In the genomic region with DNA sequence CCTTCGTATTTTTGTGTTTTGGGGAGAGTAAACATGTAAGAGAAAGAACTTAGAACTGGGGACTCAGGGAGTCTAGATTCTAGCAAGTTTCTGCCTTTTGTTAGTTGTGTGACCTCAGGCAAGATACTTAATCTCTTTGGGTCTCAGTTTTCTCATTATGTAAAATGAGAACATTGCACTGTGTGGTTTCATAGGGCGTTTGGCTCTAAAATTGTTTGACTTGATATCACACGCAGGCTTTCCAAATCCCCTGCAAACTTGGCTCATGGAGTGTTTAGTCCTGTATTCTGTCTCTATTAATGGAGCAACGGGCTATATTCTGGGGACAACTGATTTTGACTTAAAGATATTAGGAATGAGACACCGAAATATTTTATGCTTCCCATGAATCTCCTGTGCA, we compare ENCODE assay signal across 25 cellular contexts. TPM values are rescaled to one million over a fixed set of nuclear protein-coding genes. Genes with fewer than 3 reads are reported as not detected.
DNase-seq lines count a peak whose midpoint lies in the region; ATAC-seq, FAIRE-seq and TF ChIP-seq lines count a peak whose summit lies in the region.
"Had no signal": no experiment of that assay in that cellular context is flagged by ENCODE, and none has a peak within 500 bp of the region (broad histone marks: within the 10 kb centered on the region; RNA-seq: fewer than 3 reads in every experiment).

No MANE protein-coding gene starts in this region.

- no TSS peak for BruUV-seq in HepG2 (replicated peaks; lab: Mats Ljungman, UMichigan)

- no peak overlapping the region for H2AFZ ChIP-seq in HepG2 (ENCODE audit: low read length)

- H3K4me1 Mint-ChIP-seq in nephron progenitor cell, result no peaks in the 10 kb centered on the region
- H3K4me1 Mint-ChIP-seq in activated CD4-positive, alpha-beta T cell treated with anti-CD3 and anti-CD28 coated beads, Interleukin-2, amount 10 ng/mL, durations not matched to agents 24 days and 14 days, result no peaks in the 10 kb centered on the region
- H3K4me1 Mint-ChIP-seq: activated CD4-positive, alpha-beta T cell treated with anti-CD3 and anti-CD28 coated beads, Interleukin-2, amount 10 ng/mL, durations not matched to agents 7 days and 5 days; CD4-positive, CD25-positive, alpha-beta regulatory T cell; stimulated activated memory B cell treated with anti-CD40 and anti-IgM and Interleukin-4, amounts not matched to agents 10 μg/mL and 1 μg/mL and 100 μg/mL, for 72 hours had no signal

- 23% methylated on average over 5 of the region's 5 CpGs for WGBS in right lobe of liver (ENCODE audit: insufficient coverage, low coverage, low lambda C conversion rate, missing lambda C conversion rate)
- 0% methylated on average over 5 of the region's 5 CpGs for WGBS in HepG2 (ENCODE audit: low lambda C conversion rate)

- H3K79me2 ChIP-seq in HepG2 (ENCODE audit: insufficient read depth, low read length), result no peaks in the 10 kb centered on the region

- in situ Hi-C loops in HepG2 (cut with HindIII; ENCODE audit: extremely low pct_ligation_motif_present, low pct_unique_long_range_greater_than_20kb), result no loop called here

- no peaks in the 10 kb centered on the region for H3K36me3 Mint-ChIP-seq in nephron progenitor cell (ENCODE audit: low read depth)
- no peaks in the 10 kb centered on the region for H3K36me3 Mint-ChIP-seq in activated CD4-positive, alpha-beta T cell treated with anti-CD3 and anti-CD28 coated beads, Interleukin-2, amount 10 ng/mL, durations not matched to agents 24 days and 14 days (ENCODE audit: low read depth)
- H3K36me3 Mint-ChIP-seq: CD4-positive, CD25-positive, alpha-beta regulatory T cell had no signal

- peak; percentile 82 to 89 (median 88) for ATAC-seq in right lobe of liver
- no peak for ATAC-seq in HepG2
- ATAC-seq: gastrocnemius medialis; Panc1; stimulated activated memory B cell treated with anti-CD40 and anti-IgM and Interleukin-4, amounts not matched to agents 10 μg/mL and 1 μg/mL and 100 μg/mL, for 72 hours had no signal

- H3K27ac ChIP-seq in right lobe of liver, result no peak overlapping the region
- H3K27ac ChIP-seq in HepG2 (ENCODE audit: extremely low read length, insufficient read depth, low read length), result no peak overlapping the region
- H3K27ac ChIP-seq: adrenal gland, dorsolateral prefrontal cortex, gastrocnemius medialis had no signal

- H3K36me3 ChIP-seq in right lobe of liver (no peaks in the 10 kb centered on the region), HepG2 (replicated peaks in 1 of 2; ENCODE audit: control insufficient read depth in 1 of 2, insufficient read depth in 2 of 2, low read length in 2 of 2) (no peaks in the 10 kb centered on the region)
- H3K36me3 ChIP-seq: adrenal gland, gastrocnemius medialis had no signal

- no peak overlapping the region for H3K4me3 Mint-ChIP-seq in nephron progenitor cell
- H3K4me3 Mint-ChIP-seq in activated CD4-positive, alpha-beta T cell treated with anti-CD3 and anti-CD28 coated beads, Interleukin-2, amount 10 ng/mL, durations not matched to agents 24 days and 14 days, result no peak overlapping the region
- H3K4me3 Mint-ChIP-seq: activated CD4-positive, alpha-beta T cell treated with anti-CD3 and anti-CD28 coated beads, Interleukin-2, amount 10 ng/mL, durations not matched to agents 7 days and 5 days; CD4-positive, CD25-positive, alpha-beta regulatory T cell; nephron; stimulated activated memory B cell treated with anti-CD40 and anti-IgM and Interleukin-4, amounts not matched to agents 10 μg/mL and 1 μg/mL and 100 μg/mL, for 72 hours had no signal

- CTCF ChIA-PET in HepG2 (lab: Yijun Ruan, JAX; ENCODE audit: low intra/inter-chr PET ratio, low total read pairs), result no interaction called here

- H3K27me3 ChIP-seq in right lobe of liver (no peaks in the 10 kb centered on the region), HepG2 (ENCODE audit: control insufficient read depth in 1 of 2, insufficient read depth in 2 of 2, low read length in 2 of 2) (no peaks in the 10 kb centered on the region; a peak in 1 of 5 replicates)
- H3K27me3 ChIP-seq: adrenal gland, dorsolateral prefrontal cortex, gastrocnemius medialis had no signal

- peaks cover 4% of the 10 kb centered on the region for H3K9me3 Mint-ChIP-seq in nephron progenitor cell
- H3K9me3 Mint-ChIP-seq in activated CD4-positive, alpha-beta T cell treated with anti-CD3 and anti-CD28 coated beads, Interleukin-2, amount 10 ng/mL, durations not matched to agents 24 days and 14 days, result no peaks in the 10 kb centered on the region

- H3K4me3 ChIP-seq in right lobe of liver (no peak overlapping the region), HepG2 (replicated peaks in 1 of 3; ENCODE audit: insufficient read depth in 1 of 3, low read depth in 2 of 3, low read length in 3 of 3) (no peak overlapping the region)
- H3K4me3 ChIP-seq: adrenal gland, dorsolateral prefrontal cortex, gastrocnemius medialis had no signal

- H3K4me1 ChIP-seq in right lobe of liver, result no peaks in the 10 kb centered on the region
- H3K4me1 ChIP-seq in HepG2 (ENCODE audit: insufficient read depth, low read length), result no peaks in the 10 kb centered on the region
- H3K4me1 ChIP-seq: adrenal gland, gastrocnemius medialis had no signal

- no peak for TF ChIP-seq RAD21 in HepG2 (CRISPR knock-in tag; IDR thresholded peaks at IDR 0.05)

- peak in 1 of 3 donors; percentile 60 for DNase-seq in right lobe of liver
- no peak for DNase-seq in HepG2 (ENCODE audit: low spot score)
- peak; percentile 84 for DNase-seq in NCI-H69 (lab: John Stamatoyannopoulos, UW)
- peak; percentile 50 for DNase-seq in fibroblast of gingiva (ENCODE audit: low read depth)
- DNase-seq in nephron progenitor cell, result no peak
- no peak for DNase-seq in NCI-H1417 treated with DMSO at 0.1 percent for 48 hours (lab: John Stamatoyannopoulos, UW)
- DNase-seq in activated CD4-positive, alpha-beta T cell treated with anti-CD3 and anti-CD28 coated beads, Interleukin-2, amount 10 ng/mL, durations not matched to agents 24 days and 14 days, result no peak
- no peak for DNase-seq in HUDEP-2 (lab: John Stamatoyannopoulos, UW; ENCODE audit: unreplicated experiment in 76 of 76)
- DNase-seq: activated CD4-positive, alpha-beta T cell treated with anti-CD3 and anti-CD28 coated beads, Interleukin-2, amount 10 ng/mL, durations not matched to agents 7 days and 5 days; activated CD8-positive, alpha-beta memory T cell treated with anti-CD3 and anti-CD28 coated beads, Interleukin-2, amount 50 U/mL, for 48 hours; activated gamma-delta T cell treated with Interleukin-2 at 50 U/mL for 16 hours; adrenal gland; caudate nucleus; CD4-positive, CD25-positive, alpha-beta regulatory T cell; DMS 273 treated with DMSO at 0.1 percent for 48 hours; dorsolateral prefrontal cortex; gastrocnemius medialis; NCI-H2029 treated with DMSO at 0.1 percent for 48 hours; NCI-H774 had no signal

- no peak for TF ChIP-seq CTCF in right lobe of liver (IDR thresholded peaks at IDR 0.05)
- no peak for TF ChIP-seq CTCF in HepG2 (CRISPR knock-in tag; IDR thresholded peaks at IDR 0.05)
- no peak for TF ChIP-seq CTCF in nephron progenitor cell (IDR thresholded peaks at IDR 0.05)

- TF ChIP-seq POLR2A in right lobe of liver (IDR thresholded peaks at IDR 0.05) (no peak), HepG2 (IDR thresholded peaks at IDR 0.05; ENCODE audit: insufficient read depth in 1 of 2, low read depth in 2 of 2, low read length in 2 of 2) (no peak)

- H4K20me1 ChIP-seq in HepG2 (ENCODE audit: insufficient read depth, low read length), result no peaks in the 10 kb centered on the region

- no peak overlapping the region for H3K4me2 ChIP-seq in HepG2 (ENCODE audit: low read depth, low read length)

- TF ChIP-seq EP300 in HepG2 (IDR thresholded peaks at IDR 0.05; ENCODE audit: low read depth in 2 of 2, low read length in 2 of 2), result no peak
- no peak for TF ChIP-seq EP300 in HepG2 (CRISPR knock-in tag; IDR thresholded peaks at IDR 0.05; ENCODE audit: borderline replicate concordance)

- no peaks in the 10 kb centered on the region for H3K9me3 ChIP-seq in right lobe of liver
- H3K9me3 ChIP-seq in HepG2 (ENCODE audit: low read length), result no peaks in the 10 kb centered on the region; the same call in 1 of the 2 replicates
- H3K9me3 ChIP-seq: adrenal gland, gastrocnemius medialis had no signal

- H3K27ac Mint-ChIP-seq in nephron progenitor cell, result no peak overlapping the region
- no peak overlapping the region for H3K27ac Mint-ChIP-seq in activated CD4-positive, alpha-beta T cell treated with anti-CD3 and anti-CD28 coated beads, Interleukin-2, amount 10 ng/mL, durations not matched to agents 24 days and 14 days
- H3K27ac Mint-ChIP-seq: activated CD4-positive, alpha-beta T cell treated with anti-CD3 and anti-CD28 coated beads, Interleukin-2, amount 10 ng/mL, durations not matched to agents 7 days and 5 days; CD4-positive, CD25-positive, alpha-beta regulatory T cell; nephron; stimulated activated memory B cell treated with anti-CD40 and anti-IgM and Interleukin-4, amounts not matched to agents 10 μg/mL and 1 μg/mL and 100 μg/mL, for 72 hours had no signal

- FAIRE-seq in HepG2 (lab: Jason Lieb, UNC), result no peak
- FAIRE-seq: G401.6 had no signal

- no peak overlapping the region for H3K9ac ChIP-seq in HepG2 (ENCODE audit: insufficient read depth, low read depth, low read length)

- peaks cover 6% of the 10 kb centered on the region for H3K27me3 Mint-ChIP-seq in nephron progenitor cell (ENCODE audit: low read depth, poor library complexity)
- no peaks in the 10 kb centered on the region for H3K27me3 Mint-ChIP-seq in activated CD4-positive, alpha-beta T cell treated with anti-CD3 and anti-CD28 coated beads, Interleukin-2, amount 10 ng/mL, durations not matched to agents 24 days and 14 days
- H3K27me3 Mint-ChIP-seq: activated CD4-positive, alpha-beta T cell treated with anti-CD3 and anti-CD28 coated beads, Interleukin-2, amount 10 ng/mL, durations not matched to agents 7 days and 5 days; CD4-positive, CD25-positive, alpha-beta regulatory T cell; stimulated activated memory B cell treated with anti-CD40 and anti-IgM and Interleukin-4, amounts not matched to agents 10 μg/mL and 1 μg/mL and 100 μg/mL, for 72 hours had no signal

- intact Hi-C loops in right lobe of liver (cut with DNase I), result no loop called here
- intact Hi-C loops in HepG2 (cut with micrococcal nuclease; ENCODE audit: unreplicated experiment), result no loop called here
- intact Hi-C loops in activated CD4-positive, alpha-beta T cell treated with anti-CD3 and anti-CD28 coated beads, Interleukin-2, amount 10 ng/mL, durations not matched to agents 24 days and 14 days (cut with micrococcal nuclease), result no loop called here

- POLR2A ChIA-PET in HepG2 (lab: Yijun Ruan, JAX), result no interaction called here

RNA-seq across cellular contexts. Expression of gene NTNG1, which starts 57.7 kb away (rescaled TPM):
- total RNA-seq in right lobe of liver, result not detected
- total RNA-seq in HepG2 (2016; rRNA removed; fragmentation: Illumina TruSeq; extraction: Trizol), result not detected in 2 replicates
- not detected in 2 replicates for total RNA-seq in HepG2 (2016; cell fraction: cytosol; rRNA removed; fragmentation: Illumina TruSeq; extraction: Trizol; ENCODE audit: low read depth)
- total RNA-seq in HepG2 (2016; cell fraction: insoluble cytoplasmic fraction; rRNA removed; fragmentation: Illumina TruSeq; extraction: Trizol), result not detected in 2 replicates
- not detected in 2 replicates for total RNA-seq in HepG2 (2016; cell fraction: membrane; rRNA removed; fragmentation: Illumina TruSeq; extraction: Trizol)
- total RNA-seq in HepG2 (2016; cell fraction: nucleus; rRNA removed; fragmentation: Illumina TruSeq; extraction: Trizol), result not detected in 2 replicates
- 0.03 TPM in 1 of 2 replicates, not detected in the other for polyA plus RNA-seq in HepG2 (2011; rRNA removed)
- 0.01 and 0.04 TPM in 2 replicates for polyA plus RNA-seq in HepG2 (2011; cell fraction: cytosol; rRNA removed)
- polyA plus RNA-seq in HepG2 (2011; cell fraction: nucleus; rRNA removed), result 0.05 and 0.10 TPM in 2 replicates
- not detected in 2 replicates for polyA plus RNA-seq in HepG2 (2012)
- not detected in 2 replicates for polyA plus RNA-seq in HepG2 (2016; cell fraction: cytosol; fragmentation: Illumina TruSeq; extraction: Trizol; ENCODE audit: low read depth)
- polyA plus RNA-seq in HepG2 (2016; cell fraction: insoluble cytoplasmic fraction; fragmentation: Illumina TruSeq; extraction: Trizol; ENCODE audit: low read depth), result not detected in 2 replicates
- polyA plus RNA-seq in HepG2 (2016; cell fraction: membrane; fragmentation: Illumina TruSeq; extraction: Trizol; ENCODE audit: low read depth), result not detected in 2 replicates
- not detected in 2 replicates for polyA plus RNA-seq in HepG2 (2016; cell fraction: nucleus; fragmentation: Illumina TruSeq; extraction: Trizol; ENCODE audit: insufficient read depth, low read depth)
- polyA minus RNA-seq in HepG2 (2011; rRNA and poly(A)+ RNA removed; ENCODE audit: low replicate concordance), result 0.28 TPM in 1 of 2 replicates, not detected in the other
- not detected in 2 replicates for polyA minus RNA-seq in HepG2 (2011; cell fraction: cytosol; rRNA and poly(A)+ RNA removed)
- 0.25 and 0.26 TPM in 2 replicates for polyA minus RNA-seq in HepG2 (2011; cell fraction: nucleus; rRNA and poly(A)+ RNA removed)
- total RNA-seq in activated CD4-positive, alpha-beta T cell treated with anti-CD3 and anti-CD28 coated beads, Interleukin-2, amount 10 ng/mL, durations not matched to agents 24 days and 14 days, result not detected in 2 replicates
- total RNA-seq: activated CD4-positive, alpha-beta T cell treated with anti-CD3 and anti-CD28 coated beads, Interleukin-2, amount 10 ng/mL, durations not matched to agents 7 days and 5 days; CD4-positive, CD25-positive, alpha-beta regulatory T cell; gastrocnemius medialis; mesenteric fat pad; T-helper 1 cell treated with Interleukin-12 subunit alpha and Interleukin-12 subunit beta and Interleukin-4 antibody, amounts not matched to agents 30 ng/mL and 1 ng/mL, for 36 hours had no signal
- polyA plus RNA-seq: CD4-positive, CD25-positive, alpha-beta regulatory T cell had no signal

Comparison
In these comparisons a context has a peak if more than half of its experiments do, and no peak if none do; other contexts are left out.
1. DNase-seq: peak in NCI-H69 (single experiment) and fibroblast of gingiva (single experiment); none in HepG2 (single experiment), nephron progenitor cell (single experiment), NCI-H1417 treated with DMSO at 0.1 percent for 48 hours (single experiment), activated CD4-positive, alpha-beta T cell treated with anti-CD3 and anti-CD28 coated beads, Interleukin-2, amount 10 ng/mL, durations not matched to agents 24 days and 14 days (single experiment) and HUDEP-2 (0 of 76).